In the genomic region with DNA sequence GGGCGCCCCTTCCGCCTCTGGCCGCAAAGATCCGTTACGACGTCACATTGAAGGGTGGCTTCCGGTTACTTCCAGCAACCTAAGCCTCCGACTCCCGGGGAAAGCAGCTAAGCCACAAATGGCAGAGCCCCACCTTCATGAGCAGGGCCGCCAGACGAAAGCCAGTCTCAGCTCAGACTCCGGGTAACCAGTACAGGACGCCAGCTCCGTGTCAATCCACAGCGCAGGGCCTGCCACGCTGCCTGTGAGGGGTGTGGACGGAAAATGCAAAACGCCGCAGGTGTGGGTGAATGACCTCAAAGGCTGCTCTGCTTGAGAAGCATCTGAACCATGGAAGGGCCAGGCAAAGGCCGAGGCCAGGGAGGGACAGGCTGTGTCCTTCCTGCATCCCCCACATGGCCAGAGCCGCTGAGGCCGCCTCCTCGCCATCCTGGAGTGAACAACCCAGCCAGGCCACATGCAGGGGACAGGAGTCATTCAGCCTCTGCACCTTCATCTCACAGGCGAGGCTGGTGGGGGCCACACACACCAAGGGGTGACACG, we compare ENCODE assay signal across 13 cellular contexts.
"Had no signal": no experiment of that assay in that cellular context is flagged by ENCODE, and none has a peak within 500 bp of the region (broad histone marks: within the 10 kb centered on the region; RNA-seq: fewer than 3 reads in every experiment).

No MANE protein-coding gene starts in this region.

- ATAC-seq: stimulated activated effector memory CD8-positive, alpha-beta T cell treated with anti-CD3 and anti-CD28 coated beads, Interleukin-12 subunit alpha, Interleukin-12 subunit beta, amount 100 ng/mL, for 72 hours; WTC11 had no signal

- H3K36me3 ChIP-seq: esophagus muscularis mucosa, ovary, sigmoid colon, SJCRH30 had no signal

- H3K27me3 Mint-ChIP-seq: activated CD4-positive, alpha-beta memory T cell treated with anti-CD3 and anti-CD28 coated beads, Interleukin-2, amount 10 ng/mL, durations not matched to agents 7 days and 5 days had no signal

- H3K27ac Mint-ChIP-seq: activated CD4-positive, alpha-beta memory T cell treated with anti-CD3 and anti-CD28 coated beads, Interleukin-2, amount 10 ng/mL, durations not matched to agents 7 days and 5 days; stimulated activated effector memory CD8-positive, alpha-beta T cell treated with anti-CD3 and anti-CD28 coated beads, Interleukin-12 subunit alpha, Interleukin-12 subunit beta, amount 100 ng/mL, for 72 hours; WTC11 had no signal

- H3K27ac ChIP-seq: esophagus muscularis mucosa, ovary, sigmoid colon, SJCRH30 had no signal

- H3K4me1 ChIP-seq: esophagus muscularis mucosa, sigmoid colon, SJCRH30 had no signal

- DNase-seq: activated CD4-positive, alpha-beta memory T cell treated with anti-CD3 and anti-CD28 coated beads, Interleukin-2, amount 10 ng/mL, durations not matched to agents 7 days and 5 days; activated CD4-positive, alpha-beta T cell treated with anti-CD3 and anti-CD28 coated beads for 4 hours; activated naive CD4-positive, alpha-beta T cell treated with Interleukin-2 at 50 U/mL for 16 hours; hippocampal formation; sigmoid colon; SJCRH30; stimulated activated CD4-positive, alpha-beta T cell treated with anti-CD3 and anti-CD28 coated beads, Interleukin-1b, Interleukin-23, amount 100 ng/mL, for 48 hours; SW 1271 had no signal

- H3K9me3 Mint-ChIP-seq: activated CD4-positive, alpha-beta memory T cell treated with anti-CD3 and anti-CD28 coated beads, Interleukin-2, amount 10 ng/mL, durations not matched to agents 7 days and 5 days had no signal

- H3K4me1 Mint-ChIP-seq: activated CD4-positive, alpha-beta memory T cell treated with anti-CD3 and anti-CD28 coated beads, Interleukin-2, amount 10 ng/mL, durations not matched to agents 7 days and 5 days; stimulated activated effector memory CD8-positive, alpha-beta T cell treated with anti-CD3 and anti-CD28 coated beads, Interleukin-12 subunit alpha, Interleukin-12 subunit beta, amount 100 ng/mL, for 72 hours; WTC11 had no signal

- H3K27me3 ChIP-seq: ovary, sigmoid colon, SJCRH30 had no signal

- H3K9me3 ChIP-seq: esophagus muscularis mucosa, ovary, sigmoid colon, SJCRH30 had no signal

- H3K4me3 Mint-ChIP-seq: activated CD4-positive, alpha-beta memory T cell treated with anti-CD3 and anti-CD28 coated beads, Interleukin-2, amount 10 ng/mL, durations not matched to agents 7 days and 5 days; neural crest cell; stimulated activated effector memory CD8-positive, alpha-beta T cell treated with anti-CD3 and anti-CD28 coated beads, Interleukin-12 subunit alpha, Interleukin-12 subunit beta, amount 100 ng/mL, for 72 hours; WTC11 had no signal

- H3K36me3 Mint-ChIP-seq: WTC11 had no signal

- H3K4me3 ChIP-seq: esophagus muscularis mucosa, ovary, sigmoid colon, SJCRH30 had no signal
